25 cellular contexts compared by ENCODE assay signal in genomic region chr16:14576069-14576468, GRCh38. TPM values are rescaled to one million over a fixed set of nuclear protein-coding genes. Genes with fewer than 3 reads are reported as not detected.
DNase-seq lines count a peak whose midpoint lies in the region; ATAC-seq, FAIRE-seq and TF ChIP-seq lines count a peak whose summit lies in the region.
"Had no signal": no experiment of that assay in that cellular context is flagged by ENCODE, and none has a peak within 500 bp of the region (broad histone marks: within the 10 kb centered on the region; RNA-seq: fewer than 3 reads in every experiment).

No MANE protein-coding gene starts in this region.

- no peaks in the 10 kb centered on the region for H3K4me1 Mint-ChIP-seq in activated T-helper 1 cell treated with anti-CD3 and anti-CD28 coated beads, Interleukin-12 subunit alpha, Interleukin-12 subunit beta, Interleukin-2, Interleukin-4 antibody, amounts not matched to agents 30 ng/mL and 10 ng/mL and 1 ng/mL, durations not matched to agents 14 hours and 24 hours and 36 hours (ENCODE audit: low read depth)
- H3K4me1 Mint-ChIP-seq: CD14-positive monocyte had no signal

- no peak overlapping the region for H3K4me3 Mint-ChIP-seq in activated T-helper 1 cell treated with anti-CD3 and anti-CD28 coated beads, Interleukin-12 subunit alpha, Interleukin-12 subunit beta, Interleukin-2, Interleukin-4 antibody, amounts not matched to agents 30 ng/mL and 10 ng/mL and 1 ng/mL, durations not matched to agents 14 hours and 24 hours and 36 hours
- H3K4me3 Mint-ChIP-seq: CD14-positive monocyte; CD4-positive, alpha-beta memory T cell had no signal

- ATAC-seq in HepG2 (no peak), right lobe of liver (peak in 2 of 4 donors; percentile 9 to 29), GM19324 (IDR thresholded peaks at IDR 0.05; ENCODE audit: low FRiP score, unreplicated experiment) (no peak), SK-N-SH treated with all-trans-retinoic acid at 6 μM for 48 hours (no peak)

- H3K79me2 ChIP-seq in HepG2 (ENCODE audit: insufficient read depth, low read length) (no peaks in the 10 kb centered on the region), hepatocyte (no peaks in the 10 kb centered on the region)

- H3K27ac Mint-ChIP-seq in activated T-helper 1 cell treated with anti-CD3 and anti-CD28 coated beads, Interleukin-12 subunit alpha, Interleukin-12 subunit beta, Interleukin-2, Interleukin-4 antibody, amounts not matched to agents 30 ng/mL and 10 ng/mL and 1 ng/mL, durations not matched to agents 14 hours and 24 hours and 36 hours, result no peak overlapping the region
- H3K27ac Mint-ChIP-seq: CD4-positive, alpha-beta memory T cell had no signal

- POLR2A ChIA-PET in HepG2 (lab: Yijun Ruan, JAX), result no interaction called here

- in situ Hi-C loops in HepG2 (cut with HindIII; ENCODE audit: extremely low pct_ligation_motif_present, low pct_unique_long_range_greater_than_20kb), result no loop called here

- H4K20me1 ChIP-seq in HepG2 (ENCODE audit: insufficient read depth, low read length) (no peaks in the 10 kb centered on the region), hepatocyte (ENCODE audit: insufficient read depth, poor library complexity, severe bottlenecking) (no peaks in the 10 kb centered on the region)
- H4K20me1 ChIP-seq: BLaER1 treated with 17β-estradiol and CSF1 and Interleukin-3, amounts not matched to agents 10 nM and 100 nM had no signal

- H3K9me2 ChIP-seq in hepatocyte (replicated peaks; ENCODE audit: insufficient read depth), result no peaks in the 10 kb centered on the region

- no peaks in the 10 kb centered on the region for H3K27me3 Mint-ChIP-seq in activated T-helper 1 cell treated with anti-CD3 and anti-CD28 coated beads, Interleukin-12 subunit alpha, Interleukin-12 subunit beta, Interleukin-2, Interleukin-4 antibody, amounts not matched to agents 30 ng/mL and 10 ng/mL and 1 ng/mL, durations not matched to agents 14 hours and 24 hours and 36 hours (ENCODE audit: insufficient read depth)
- H3K27me3 Mint-ChIP-seq: CD4-positive, alpha-beta memory T cell had no signal

- TF ChIP-seq POLR2A in HepG2 (IDR thresholded peaks at IDR 0.05; ENCODE audit: insufficient read depth in 1 of 2, low read depth in 2 of 2, low read length in 2 of 2), result no peak
- TF ChIP-seq POLR2A in right lobe of liver (IDR thresholded peaks at IDR 0.05), result no peak

- H3K4me3 ChIP-seq in liver (ENCODE audit: low read depth in 1 of 3, low read length in 3 of 3) (no peak overlapping the region), HepG2 (replicated peaks in 1 of 3; ENCODE audit: insufficient read depth in 1 of 3, low read depth in 2 of 3, low read length in 3 of 3) (no peak overlapping the region), hepatocyte (no peak overlapping the region), right lobe of liver (no peak overlapping the region)
- H3K4me3 ChIP-seq: BLaER1 treated with 17β-estradiol and CSF1 and Interleukin-3, amounts not matched to agents 10 nM and 100 nM; GM23248 had no signal

- H3K9me3 Mint-ChIP-seq in activated T-helper 1 cell treated with anti-CD3 and anti-CD28 coated beads, Interleukin-12 subunit alpha, Interleukin-12 subunit beta, Interleukin-2, Interleukin-4 antibody, amounts not matched to agents 30 ng/mL and 10 ng/mL and 1 ng/mL, durations not matched to agents 14 hours and 24 hours and 36 hours, result peaks cover 6% of the 10 kb centered on the region
- H3K9me3 Mint-ChIP-seq: CD4-positive, alpha-beta memory T cell had no signal

- H3K9me3 ChIP-seq in liver (ENCODE audit: control insufficient read depth in 4 of 4, low read length in 3 of 4) (no peaks in the 10 kb centered on the region), HepG2 (ENCODE audit: low read length) (no peaks in the 10 kb centered on the region), hepatocyte (ENCODE audit: low read depth) (no peaks in the 10 kb centered on the region), right lobe of liver (no peaks in the 10 kb centered on the region)
- H3K9me3 ChIP-seq: BE2C had no signal

- no TSS peak for BruUV-seq in HepG2 (replicated peaks; lab: Mats Ljungman, UMichigan)

- no peak for FAIRE-seq in HepG2 (lab: Jason Lieb, UNC)
- FAIRE-seq: A204.1, GM12891, GM18507, H1 had no signal

- TF ChIP-seq RAD21 in liver (IDR thresholded peaks at IDR 0.05), result no peak
- TF ChIP-seq RAD21 in HepG2 (CRISPR knock-in tag; IDR thresholded peaks at IDR 0.05), result no peak

- CTCF ChIA-PET in HepG2 (lab: Yijun Ruan, JAX; ENCODE audit: low intra/inter-chr PET ratio, low total read pairs), result no interaction called here

- H3K4me1 ChIP-seq in liver (ENCODE audit: control insufficient read depth in 4 of 4, insufficient read depth in 4 of 4, low read length in 3 of 4), result peaks cover 0 to 17% (median 15%) of the 10 kb centered on the region in 4 donors
- peaks cover 6% of the 10 kb centered on the region; the same call in 1 of the 2 replicates for H3K4me1 ChIP-seq in HepG2 (ENCODE audit: insufficient read depth, low read length)
- H3K4me1 ChIP-seq in hepatocyte (ENCODE audit: insufficient read depth), result no peaks in the 10 kb centered on the region
- H3K4me1 ChIP-seq in right lobe of liver, result peaks cover 0 to 35% (median 12%) of the 10 kb centered on the region in 4 donors
- H3K4me1 ChIP-seq: BE2C; BLaER1 treated with 17β-estradiol and CSF1 and Interleukin-3, amounts not matched to agents 10 nM and 100 nM had no signal

- no peak overlapping the region for H3K4me2 ChIP-seq in HepG2 (ENCODE audit: low read depth, low read length)
- no peak overlapping the region for H3K4me2 ChIP-seq in hepatocyte
- H3K4me2 ChIP-seq: BLaER1 treated with 17β-estradiol and CSF1 and Interleukin-3, amounts not matched to agents 10 nM and 100 nM had no signal

- intact Hi-C loops in HepG2 (cut with micrococcal nuclease; ENCODE audit: unreplicated experiment) (no loop called here), right lobe of liver (cut with DNase I) (no loop called here)
- intact Hi-C loops in activated T-helper 1 cell treated with anti-CD3 and anti-CD28 coated beads, Interleukin-12 subunit alpha, Interleukin-12 subunit beta, Interleukin-2, Interleukin-4 antibody, amounts not matched to agents 30 ng/mL and 10 ng/mL and 1 ng/mL, durations not matched to agents 14 hours and 24 hours and 36 hours (cut with micrococcal nuclease), result no loop called here

- TF ChIP-seq EP300 in HepG2 (IDR thresholded peaks at IDR 0.05; ENCODE audit: low read depth in 2 of 2, low read length in 2 of 2) (no peak), HepG2 (CRISPR knock-in tag; IDR thresholded peaks at IDR 0.05; ENCODE audit: borderline replicate concordance) (no peak)

- peaks cover 49% of the 10 kb centered on the region for H3K36me3 Mint-ChIP-seq in activated T-helper 1 cell treated with anti-CD3 and anti-CD28 coated beads, Interleukin-12 subunit alpha, Interleukin-12 subunit beta, Interleukin-2, Interleukin-4 antibody, amounts not matched to agents 30 ng/mL and 10 ng/mL and 1 ng/mL, durations not matched to agents 14 hours and 24 hours and 36 hours (ENCODE audit: low read depth)

- no peak overlapping the region for H2AFZ ChIP-seq in HepG2 (ENCODE audit: low read length)
- no peak overlapping the region for H2AFZ ChIP-seq in hepatocyte
- H2AFZ ChIP-seq: GM23248 had no signal

- no peak for TF ChIP-seq CTCF in liver (IDR thresholded peaks at IDR 0.05; ENCODE audit: low read depth, low read length, missing input control)
- TF ChIP-seq CTCF in HepG2 (CRISPR knock-in tag; IDR thresholded peaks at IDR 0.05), result no peak
- no peak for TF ChIP-seq CTCF in hepatocyte (IDR thresholded peaks at IDR 0.05; ENCODE audit: poor library complexity)
- no peak for TF ChIP-seq CTCF in right lobe of liver (IDR thresholded peaks at IDR 0.05)

- H3K27ac ChIP-seq in liver (ENCODE audit: low read depth in 1 of 2, low read length in 2 of 2), result peak overlapping the region; percentile 15
- no peak overlapping the region for H3K27ac ChIP-seq in HepG2 (ENCODE audit: extremely low read length, insufficient read depth, low read length)
- H3K27ac ChIP-seq in hepatocyte, result peak overlapping the region; percentile 62
- peak overlapping the region; percentile 12 to 57 (median 54) for H3K27ac ChIP-seq in right lobe of liver
- H3K27ac ChIP-seq: 22Rv1; BLaER1 treated with 17β-estradiol and CSF1 and Interleukin-3, amounts not matched to agents 10 nM and 100 nM; GM23248 had no signal

- H3K27me3 ChIP-seq in liver (ENCODE audit: control insufficient read depth in 4 of 4, insufficient read depth in 4 of 4, low read length in 3 of 4) (no peaks in the 10 kb centered on the region), HepG2 (ENCODE audit: control insufficient read depth in 1 of 2, insufficient read depth in 2 of 2, low read length in 2 of 2) (no peaks in the 10 kb centered on the region), hepatocyte (no peaks in the 10 kb centered on the region), right lobe of liver (no peaks in the 10 kb centered on the region)
- H3K27me3 ChIP-seq: BE2C; BLaER1 treated with 17β-estradiol and CSF1 and Interleukin-3, amounts not matched to agents 10 nM and 100 nM had no signal

- WGBS in liver, result 77% methylated on average over 3 of the region's 3 CpGs
- 94% methylated on average over 3 of the region's 3 CpGs for WGBS in HepG2 (ENCODE audit: low lambda C conversion rate)
- 89% methylated on average over 3 of the region's 3 CpGs for WGBS in hepatocyte (ENCODE audit: low lambda C conversion rate, missing lambda C conversion rate)
- 62% methylated on average over 3 of the region's 3 CpGs for WGBS in right lobe of liver (ENCODE audit: insufficient coverage, low coverage, low lambda C conversion rate, missing lambda C conversion rate)

- H3K36me3 ChIP-seq in liver (ENCODE audit: control insufficient read depth in 4 of 4, insufficient read depth in 3 of 4, low read depth in 1 of 4, low read length in 3 of 4) (peaks cover 0 to 4% (median 2%) of the 10 kb centered on the region in 4 donors), HepG2 (replicated peaks in 1 of 2; ENCODE audit: control insufficient read depth in 1 of 2, insufficient read depth in 2 of 2, low read length in 2 of 2) (peaks cover 29 to 60% of the 10 kb centered on the region in 2 experiments), hepatocyte (replicated peaks; ENCODE audit: insufficient read depth, low read depth) (no peaks in the 10 kb centered on the region), right lobe of liver (peaks cover 0 to 14% (median 9%) of the 10 kb centered on the region in 4 donors)

- DNase-seq in HepG2 (ENCODE audit: low spot score) (no peak), hepatocyte (ENCODE audit: low spot score) (no peak), right lobe of liver (no peak), AML-193 (lab: John Stamatoyannopoulos, UW) (no peak)
- no peak for DNase-seq in activated T-helper 1 cell treated with anti-CD3 and anti-CD28 coated beads, Interleukin-12 subunit alpha, Interleukin-12 subunit beta, Interleukin-2, Interleukin-4 antibody, amounts not matched to agents 30 ng/mL and 10 ng/mL and 1 ng/mL, durations not matched to agents 14 hours and 24 hours and 36 hours (ENCODE audit: low spot score)
- DNase-seq: BE2C; Calu3; CD4-positive, alpha-beta memory T cell; COR-L47; DMS53; DMS79 treated with DMSO at 0.1 percent for 48 hours; GF-D8; GM23248; H7; HCEC 1CT had no signal

- no peak overlapping the region for H3K9ac ChIP-seq in liver (ENCODE audit: low read depth in 1 of 2, low read length in 2 of 2)
- no peak overlapping the region for H3K9ac ChIP-seq in HepG2 (ENCODE audit: insufficient read depth, low read depth, low read length)
- H3K9ac ChIP-seq: BLaER1 treated with 17β-estradiol and CSF1 and Interleukin-3, amounts not matched to agents 10 nM and 100 nM; GM23248 had no signal

RNA-seq across cellular contexts. Expression of gene PARN, which starts 54.0 kb away (rescaled TPM):
- 10 to 100 TPM in 1 of 2 donors, 1 to 10 TPM in 1; 9.4 to 19.7 TPM for total RNA-seq in liver
- 1 to 10 TPM; 7.9 to 10.0 TPM for polyA plus RNA-seq in liver
- total RNA-seq in HepG2 (2016; rRNA removed; fragmentation: Illumina TruSeq; extraction: Trizol), result 47.6 and 54.8 TPM in 2 replicates
- total RNA-seq in HepG2 (2016; cell fraction: cytosol; rRNA removed; fragmentation: Illumina TruSeq; extraction: Trizol; ENCODE audit: low read depth), result 25.3 and 26.1 TPM in 2 replicates
- 46.1 and 54.7 TPM in 2 replicates for total RNA-seq in HepG2 (2016; cell fraction: insoluble cytoplasmic fraction; rRNA removed; fragmentation: Illumina TruSeq; extraction: Trizol)
- total RNA-seq in HepG2 (2016; cell fraction: membrane; rRNA removed; fragmentation: Illumina TruSeq; extraction: Trizol), result 22.1 and 23.9 TPM in 2 replicates
- 57.0 and 57.3 TPM in 2 replicates for total RNA-seq in HepG2 (2016; cell fraction: nucleus; rRNA removed; fragmentation: Illumina TruSeq; extraction: Trizol)
- polyA plus RNA-seq in HepG2 (2011; rRNA removed), result 11.7 and 13.3 TPM in 2 replicates
- polyA plus RNA-seq in HepG2 (2011; cell fraction: cytosol; rRNA removed), result 7.3 and 10.1 TPM in 2 replicates
- polyA plus RNA-seq in HepG2 (2011; cell fraction: nucleus; rRNA removed), result 21.8 and 27.8 TPM in 2 replicates
- 25.7 and 33.7 TPM in 2 replicates for polyA plus RNA-seq in HepG2 (2012)
- polyA plus RNA-seq in HepG2 (2016; cell fraction: cytosol; fragmentation: Illumina TruSeq; extraction: Trizol; ENCODE audit: low read depth), result 4.9 and 5.1 TPM in 2 replicates
- polyA plus RNA-seq in HepG2 (2016; cell fraction: insoluble cytoplasmic fraction; fragmentation: Illumina TruSeq; extraction: Trizol; ENCODE audit: low read depth), result 52.1 and 52.5 TPM in 2 replicates
- 10.4 and 12.2 TPM in 2 replicates for polyA plus RNA-seq in HepG2 (2016; cell fraction: membrane; fragmentation: Illumina TruSeq; extraction: Trizol; ENCODE audit: low read depth)
- polyA plus RNA-seq in HepG2 (2016; cell fraction: nucleus; fragmentation: Illumina TruSeq; extraction: Trizol; ENCODE audit: insufficient read depth, low read depth), result 43.6 and 48.8 TPM in 2 replicates
- polyA minus RNA-seq in HepG2 (2011; rRNA and poly(A)+ RNA removed; ENCODE audit: low replicate concordance), result 17.2 and 35.9 TPM in 2 replicates
- 18.8 and 27.2 TPM in 2 replicates for polyA minus RNA-seq in HepG2 (2011; cell fraction: cytosol; rRNA and poly(A)+ RNA removed)
- polyA minus RNA-seq in HepG2 (2011; cell fraction: nucleus; rRNA and poly(A)+ RNA removed), result 66.4 and 70.1 TPM in 2 replicates
- 23.8 and 35.6 TPM in 2 replicates for total RNA-seq in hepatocyte
- 20.0 and 23.7 TPM in 2 replicates for polyA plus RNA-seq in hepatocyte
- 10 to 100 TPM; 12.1 to 28.0 (median 15.6) TPM for total RNA-seq in right lobe of liver
- total RNA-seq in activated T-helper 1 cell treated with anti-CD3 and anti-CD28 coated beads, Interleukin-12 subunit alpha, Interleukin-12 subunit beta, Interleukin-2, Interleukin-4 antibody, amounts not matched to agents 30 ng/mL and 10 ng/mL and 1 ng/mL, durations not matched to agents 14 hours and 24 hours and 36 hours, result 54.2 and 55.4 TPM in 2 replicates

RNA-seq across cellular contexts. Expression of gene BFAR, which starts 56.7 kb away (rescaled TPM):
- 10 to 100 TPM; 24.1 to 24.7 TPM for total RNA-seq in liver
- 10 to 100 TPM; 13.3 to 16.5 TPM for polyA plus RNA-seq in liver
- 96.9 and 98.2 TPM in 2 replicates for total RNA-seq in HepG2 (2016; rRNA removed; fragmentation: Illumina TruSeq; extraction: Trizol)
- 35.9 and 40.9 TPM in 2 replicates for total RNA-seq in HepG2 (2016; cell fraction: cytosol; rRNA removed; fragmentation: Illumina TruSeq; extraction: Trizol; ENCODE audit: low read depth)
- total RNA-seq in HepG2 (2016; cell fraction: insoluble cytoplasmic fraction; rRNA removed; fragmentation: Illumina TruSeq; extraction: Trizol), result 88.6 and 96.1 TPM in 2 replicates
- total RNA-seq in HepG2 (2016; cell fraction: membrane; rRNA removed; fragmentation: Illumina TruSeq; extraction: Trizol), result 89.4 and 93.4 TPM in 2 replicates
- 68.6 and 78.4 TPM in 2 replicates for total RNA-seq in HepG2 (2016; cell fraction: nucleus; rRNA removed; fragmentation: Illumina TruSeq; extraction: Trizol)
- polyA plus RNA-seq in HepG2 (2011; rRNA removed), result 91.6 and 120 TPM in 2 replicates
- 104 and 117 TPM in 2 replicates for polyA plus RNA-seq in HepG2 (2011; cell fraction: cytosol; rRNA removed)
- polyA plus RNA-seq in HepG2 (2011; cell fraction: nucleus; rRNA removed), result 33.4 and 38.4 TPM in 2 replicates
- 101 and 126 TPM in 2 replicates for polyA plus RNA-seq in HepG2 (2012)
- polyA plus RNA-seq in HepG2 (2016; cell fraction: cytosol; fragmentation: Illumina TruSeq; extraction: Trizol; ENCODE audit: low read depth), result 37.6 and 38.7 TPM in 2 replicates
- polyA plus RNA-seq in HepG2 (2016; cell fraction: insoluble cytoplasmic fraction; fragmentation: Illumina TruSeq; extraction: Trizol; ENCODE audit: low read depth), result 100 and 109 TPM in 2 replicates
- polyA plus RNA-seq in HepG2 (2016; cell fraction: membrane; fragmentation: Illumina TruSeq; extraction: Trizol; ENCODE audit: low read depth), result 80.8 and 84.4 TPM in 2 replicates
- polyA plus RNA-seq in HepG2 (2016; cell fraction: nucleus; fragmentation: Illumina TruSeq; extraction: Trizol; ENCODE audit: insufficient read depth, low read depth), result 99.3 and 101 TPM in 2 replicates
- 84.9 and 154 TPM in 2 replicates for polyA minus RNA-seq in HepG2 (2011; rRNA and poly(A)+ RNA removed; ENCODE audit: low replicate concordance)
- polyA minus RNA-seq in HepG2 (2011; cell fraction: cytosol; rRNA and poly(A)+ RNA removed), result 73.7 and 80.7 TPM in 2 replicates
- 75.8 and 77.7 TPM in 2 replicates for polyA minus RNA-seq in HepG2 (2011; cell fraction: nucleus; rRNA and poly(A)+ RNA removed)
- total RNA-seq in hepatocyte, result 76.9 and 98.9 TPM in 2 replicates
- polyA plus RNA-seq in hepatocyte, result 44.0 and 44.6 TPM in 2 replicates
- 10 to 100 TPM; 17.4 to 31.2 (median 22.9) TPM for total RNA-seq in right lobe of liver
- total RNA-seq in activated T-helper 1 cell treated with anti-CD3 and anti-CD28 coated beads, Interleukin-12 subunit alpha, Interleukin-12 subunit beta, Interleukin-2, Interleukin-4 antibody, amounts not matched to agents 30 ng/mL and 10 ng/mL and 1 ng/mL, durations not matched to agents 14 hours and 24 hours and 36 hours, result 59.8 and 64.8 TPM in 2 replicates
